In the genomic region with DNA sequence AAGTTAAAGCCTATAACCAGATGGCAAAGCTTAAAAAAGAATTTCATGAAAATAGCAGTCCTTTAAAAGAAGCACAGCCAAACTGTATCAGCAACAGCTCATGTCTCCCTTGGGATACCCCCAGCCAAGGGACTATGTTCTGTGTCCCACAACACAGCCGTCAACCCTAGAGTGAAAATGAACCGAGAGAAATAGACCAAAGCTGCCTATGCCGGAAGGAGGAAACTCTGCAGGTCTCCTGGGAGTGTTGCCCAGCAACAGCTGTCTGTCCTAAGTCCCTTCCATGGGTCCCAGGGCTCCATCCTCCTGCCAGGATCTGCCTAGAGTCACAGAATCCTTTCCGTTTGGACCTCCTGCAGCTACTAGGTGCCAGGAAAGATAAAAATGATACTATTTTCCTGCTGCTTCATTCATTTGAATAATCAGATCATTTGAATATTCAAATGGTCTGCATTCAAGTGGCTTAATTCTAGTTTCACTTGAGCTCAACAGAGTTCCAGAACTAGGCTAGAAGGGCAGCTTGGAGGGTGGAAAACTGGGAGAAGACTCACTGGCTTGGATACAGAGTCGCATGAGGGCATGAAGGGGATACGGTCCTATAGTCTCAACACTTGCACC, we compare ENCODE assay signal across 8 cellular contexts. TPM values are rescaled to one million over a fixed set of nuclear protein-coding genes. Genes with fewer than 3 reads are reported as not detected.
DNase-seq lines count a peak whose midpoint lies in the region; ATAC-seq lines count a peak whose summit lies in the region.

No MANE protein-coding gene starts in this region.

- peak; percentile 83 for ATAC-seq in HG02798 (IDR thresholded peaks at IDR 0.05; ENCODE audit: poor library complexity, unreplicated experiment)
- peak; percentile 46 for ATAC-seq in sciatic nerve

- DNase-seq in NCI-H2171 treated with DMSO at 0.1 percent for 48 hours (lab: John Stamatoyannopoulos, UW), result peak; percentile 31
- DNase-seq in NCI-H2171 (lab: John Stamatoyannopoulos, UW), result no peak
- peak; percentile 22 to 46 for DNase-seq in SJCRH30
- no peak for DNase-seq in sciatic nerve (ENCODE audit: low spot score)
- no peak for DNase-seq in kidney glomerular epithelial cell (lab: John Stamatoyannopoulos, UW)
- DNase-seq in effector CD4-positive, alpha-beta T cell, result no peak
- no peak for DNase-seq in activated effector memory CD4-positive, alpha-beta T cell treated with anti-CD3 and anti-CD28 coated beads, Interleukin-2, amount 50 U/mL, for 16 hours

- H3K4me1 ChIP-seq in SJCRH30, result peaks cover 3% of the 10 kb centered on the region; the same call in 1 of the 2 replicates

- H3K27me3 ChIP-seq in SJCRH30, result no peaks in the 10 kb centered on the region

- intact Hi-C loops in sciatic nerve (cut with DNase I), result no loop called here

- H3K36me3 ChIP-seq in SJCRH30, result no peaks in the 10 kb centered on the region

- no peak overlapping the region for H3K4me3 ChIP-seq in SJCRH30

- H3K27ac ChIP-seq in SJCRH30, result no peak overlapping the region

- no peaks in the 10 kb centered on the region for H3K9me3 ChIP-seq in SJCRH30 (replicated peaks)

RNA-seq across cellular contexts. Expression of gene TRANK1, which starts 53.1 kb away (rescaled TPM):
- under 0.01 and 0.12 TPM in 2 replicates for total RNA-seq in SJCRH30 (2014; rRNA removed; shearing (Covaris generic))
- total RNA-seq in sciatic nerve, result 22.1 TPM

Comparison
In these comparisons a context has a peak if more than half of its experiments do, and no peak if none do; other contexts are left out.
1. DNase-seq: peak in NCI-H2171 treated with DMSO at 0.1 percent for 48 hours (single experiment) and SJCRH30 (2 of 2); none in NCI-H2171 (single experiment), sciatic nerve (single experiment), kidney glomerular epithelial cell (single experiment), effector CD4-positive, alpha-beta T cell (single experiment) and activated effector memory CD4-positive, alpha-beta T cell treated with anti-CD3 and anti-CD28 coated beads, Interleukin-2, amount 50 U/mL, for 16 hours (single experiment).
2. RNA of gene TRANK1, which starts 53.1 kb away (total RNA-seq): 22.1 TPM in sciatic nerve (single experiment); under 0.01 to 0.12 TPM in SJCRH30; every median in the first group is over 10 times any median in the second.